ENCODE assay signal across 12 cellular contexts in genomic region chr2:238601433-238602222, GRCh38.
DNase-seq lines count a peak whose midpoint lies in the region; ATAC-seq and TF ChIP-seq lines count a peak whose summit lies in the region.
"Had no signal": no experiment of that assay in that cellular context is flagged by ENCODE, and none has a peak within 500 bp of the region (broad histone marks: within the 10 kb centered on the region; RNA-seq: fewer than 3 reads in every experiment).

No MANE protein-coding gene starts in this region.

- no peak overlapping the region for H3K4me3 Mint-ChIP-seq in activated naive CD8-positive, alpha-beta T cell treated with anti-CD3 and anti-CD28 coated beads, Interleukin-2, amount 50 U/mL, for 24 hours
- H3K4me3 Mint-ChIP-seq: activated CD8-positive, alpha-beta memory T cell treated with anti-CD3 and anti-CD28 coated beads, Interleukin-2, amount 10 ng/mL, durations not matched to agents 7 days and 5 days; CD4-positive, alpha-beta memory T cell had no signal

- no peak overlapping the region for H3K9ac ChIP-seq in skeletal muscle satellite cell (ENCODE audit: low read depth, low read length)

- H3K4me1 ChIP-seq in breast epithelium, result peaks cover 7 to 13% of the 10 kb centered on the region in 2 donors
- peaks cover 30% of the 10 kb centered on the region for H3K4me1 ChIP-seq in skeletal muscle satellite cell (ENCODE audit: control insufficient read depth, insufficient read depth, low read length)
- H3K4me1 ChIP-seq in OCI-LY7 (ENCODE audit: insufficient read depth, low read length, poor library complexity, severe bottlenecking), result no peaks in the 10 kb centered on the region

- no TSS peak for BruUV-seq in OCI-LY7 (replicated peaks; lab: Mats Ljungman, UMichigan)

- H3K4me3 ChIP-seq in breast epithelium (peak overlapping the region in 1 of 3 donors; percentile 34), skeletal muscle satellite cell (ENCODE audit: low read length) (no peak overlapping the region), OCI-LY7 (ENCODE audit: low read depth, low read length, poor library complexity, severe bottlenecking) (no peak overlapping the region)
- H3K4me3 ChIP-seq: adrenal gland had no signal

- H3K4me2 ChIP-seq in skeletal muscle satellite cell (ENCODE audit: low read length) (peak overlapping the region; percentile 25), OCI-LY7 (ENCODE audit: low read length) (no peak overlapping the region)

- H4K20me1 ChIP-seq in OCI-LY7 (ENCODE audit: insufficient read depth, low read length), result no peaks in the 10 kb centered on the region

- TF ChIP-seq POLR2A in breast epithelium (IDR thresholded peaks at IDR 0.05), result no peak

- no peaks in the 10 kb centered on the region for H3K9me3 ChIP-seq in breast epithelium
- no peaks in the 10 kb centered on the region for H3K9me3 ChIP-seq in skeletal muscle satellite cell (replicated peaks; ENCODE audit: low read length)
- no peaks in the 10 kb centered on the region for H3K9me3 ChIP-seq in OCI-LY7 (ENCODE audit: low read length)
- H3K9me3 ChIP-seq: adrenal gland had no signal

- H3K27me3 ChIP-seq in breast epithelium (no peaks in the 10 kb centered on the region), skeletal muscle satellite cell (ENCODE audit: control insufficient read depth, insufficient read depth, low read length) (peaks cover 12% of the 10 kb centered on the region)
- H3K27me3 ChIP-seq: adrenal gland had no signal

- TF ChIP-seq CTCF in breast epithelium (IDR thresholded peaks at IDR 0.05) (no peak), OCI-LY7 (conservative IDR thresholded peaks at IDR 0.05; ENCODE audit: low read length) (no peak)

- POLR2A ChIA-PET in OCI-LY7 (lab: Charles Lee), result interaction anchor here (0.5 kb wide), 1 partner anchor 1477 kb away, joined by 3 read pairs; no protein-coding TSS in a partner anchor

- H3K9me3 Mint-ChIP-seq in activated naive CD8-positive, alpha-beta T cell treated with anti-CD3 and anti-CD28 coated beads, Interleukin-2, amount 50 U/mL, for 24 hours, result peaks cover 20% of the 10 kb centered on the region

- peak; percentile 42 for ATAC-seq in left ventricle myocardium superior
- no peak for ATAC-seq in activated naive CD8-positive, alpha-beta T cell treated with anti-CD3 and anti-CD28 coated beads, Interleukin-2, amount 50 U/mL, for 24 hours
- ATAC-seq: activated CD8-positive, alpha-beta memory T cell treated with anti-CD3 and anti-CD28 coated beads, Interleukin-2, amount 10 ng/mL, durations not matched to agents 7 days and 5 days had no signal

- intact Hi-C loops in breast epithelium (cut with DNase I; ENCODE audit: low total_unique reads) (no loop called here), left ventricle myocardium superior (cut with micrococcal nuclease) (no loop called here), OCI-LY7 (cut with micrococcal nuclease; ENCODE audit: unreplicated experiment) (no loop called here)

- DNase-seq in GM03348 (ENCODE audit: low spot score) (peak; percentile 78), breast epithelium (ENCODE audit: low spot score in 2 of 2) (no peak), left ventricle myocardium superior (no peak), OCI-LY7 (ENCODE audit: low spot score) (no peak), NCI-H82 (lab: John Stamatoyannopoulos, UW) (no peak), NOMO-1 treated with dmso at 0.1 percent for 144 hours (lab: John Stamatoyannopoulos, UW; ENCODE audit: unreplicated experiment) (no peak)
- no peak for DNase-seq in activated naive CD8-positive, alpha-beta T cell treated with anti-CD3 and anti-CD28 coated beads, Interleukin-2, amount 50 U/mL, for 24 hours
- DNase-seq: activated CD8-positive, alpha-beta memory T cell treated with anti-CD3 and anti-CD28 coated beads, Interleukin-2, amount 10 ng/mL, durations not matched to agents 7 days and 5 days; CD4-positive, alpha-beta memory T cell; NCI-H2081 had no signal

- H3K27ac ChIP-seq in breast epithelium, result peak overlapping the region; percentile 76 to 92
- no peak overlapping the region for H3K27ac ChIP-seq in OCI-LY7 (ENCODE audit: low read depth, low read length, poor library complexity, severe bottlenecking)

- peaks cover 22% of the 10 kb centered on the region for H3K27me3 Mint-ChIP-seq in activated naive CD8-positive, alpha-beta T cell treated with anti-CD3 and anti-CD28 coated beads, Interleukin-2, amount 50 U/mL, for 24 hours

- H3K27ac Mint-ChIP-seq in activated naive CD8-positive, alpha-beta T cell treated with anti-CD3 and anti-CD28 coated beads, Interleukin-2, amount 50 U/mL, for 24 hours, result no peak overlapping the region
- H3K27ac Mint-ChIP-seq: activated CD8-positive, alpha-beta memory T cell treated with anti-CD3 and anti-CD28 coated beads, Interleukin-2, amount 10 ng/mL, durations not matched to agents 7 days and 5 days; CD4-positive, alpha-beta memory T cell had no signal

- H3K36me3 ChIP-seq in breast epithelium (no peaks in the 10 kb centered on the region), skeletal muscle satellite cell (ENCODE audit: insufficient read depth, low read length) (no peaks in the 10 kb centered on the region), OCI-LY7 (ENCODE audit: insufficient read depth, low read length) (no peaks in the 10 kb centered on the region)
- H3K36me3 ChIP-seq: adrenal gland had no signal

- CTCF ChIA-PET in OCI-LY7 (lab: Charles Lee; ENCODE audit: unreplicated experiment), result no interaction called here

- no peaks in the 10 kb centered on the region for H3K36me3 Mint-ChIP-seq in activated naive CD8-positive, alpha-beta T cell treated with anti-CD3 and anti-CD28 coated beads, Interleukin-2, amount 50 U/mL, for 24 hours (ENCODE audit: low read depth)
- H3K36me3 Mint-ChIP-seq: activated CD8-positive, alpha-beta memory T cell treated with anti-CD3 and anti-CD28 coated beads, Interleukin-2, amount 10 ng/mL, durations not matched to agents 7 days and 5 days; CD4-positive, alpha-beta memory T cell had no signal

- H3K79me2 ChIP-seq in OCI-LY7 (ENCODE audit: insufficient read depth, low read depth, low read length), result no peaks in the 10 kb centered on the region

- H3K4me1 Mint-ChIP-seq in activated naive CD8-positive, alpha-beta T cell treated with anti-CD3 and anti-CD28 coated beads, Interleukin-2, amount 50 U/mL, for 24 hours, result no peaks in the 10 kb centered on the region
- H3K4me1 Mint-ChIP-seq: activated CD8-positive, alpha-beta memory T cell treated with anti-CD3 and anti-CD28 coated beads, Interleukin-2, amount 10 ng/mL, durations not matched to agents 7 days and 5 days; CD4-positive, alpha-beta memory T cell had no signal

- no peak overlapping the region for H2AFZ ChIP-seq in OCI-LY7 (ENCODE audit: low read length)

- no peaks in the 10 kb centered on the region for H3K9me2 ChIP-seq in OCI-LY7 (ENCODE audit: insufficient read depth, low read length)
